Comparison of ENCODE assay signal across 8 cellular contexts in genomic region chr5:139648205-139649081, GRCh38. TPM values are rescaled to one million over a fixed set of nuclear protein-coding genes. Genes with fewer than 3 reads are reported as not detected.
DNase-seq lines count a peak whose midpoint lies in the region; ATAC-seq and TF ChIP-seq lines count a peak whose summit lies in the region.

TSS of gene CXXC5 (plus strand) at chr5:139648349. CDS start at chr5:139680524, 32,175 bp downstream.

- peak within 1 kb of the TSS; percentile 87 to 98 (median 90) for H3K27ac ChIP-seq in tibial nerve

- H3K36me3 Mint-ChIP-seq in naive B cell = peaks cover 0 to 6% of the 10 kb centered on the region in 2 donors

- peak within 1 kb of the TSS; percentile 84 for H3K4me3 ChIP-seq in GM12865 (ENCODE audit: low read depth, low read length)
- peak within 1 kb of the TSS; percentile 84 for H3K4me3 ChIP-seq in fibroblast of the aortic adventitia (ENCODE audit: low read depth, low read length)
- H3K4me3 ChIP-seq in tibial nerve = peak within 1 kb of the TSS; percentile 66 to 92 (median 88)

- H3K27me3 Mint-ChIP-seq in naive B cell = no peaks in the 10 kb centered on the region

- H3K4me1 Mint-ChIP-seq in naive B cell = peaks cover 53 to 70% (median 69%) of the 10 kb centered on the region in 3 donors

- peaks cover under 1 to 60% (median 43%) of the 10 kb centered on the region in 4 donors for H3K4me1 ChIP-seq in tibial nerve

- no peaks in the 10 kb centered on the region for H3K9me3 Mint-ChIP-seq in naive B cell

- peak within 1 kb of the TSS in 5 of 6 donors; percentile 69 to 99 (median 88) for H3K27ac Mint-ChIP-seq in naive B cell

- peak; percentile 48 to 61 for TF ChIP-seq POLR2A in tibial nerve (IDR thresholded peaks at IDR 0.05)

- H3K36me3 ChIP-seq in tibial nerve = no peaks in the 10 kb centered on the region

- ATAC-seq in HG03354 (IDR thresholded peaks at IDR 0.05; ENCODE audit: poor library complexity, severe bottlenecking, unreplicated experiment) = peak; percentile 30
- peak; percentile 48 to 50 for ATAC-seq in naive B cell (ENCODE audit: low read depth in 2 of 2)

- peak in 1 of 2 donors; percentile 88 for TF ChIP-seq EP300 in tibial nerve (IDR thresholded peaks at IDR 0.05)

- DNase-seq in 8988T (peak; percentile 90), GM12865 (ENCODE audit: low read depth) (peak; percentile 94), NOMO-1 treated with DMSO at 0.1 percent for 48 hours (lab: John Stamatoyannopoulos, UW; ENCODE audit: unreplicated experiment) (peak; percentile 74), fibroblast of the aortic adventitia (ENCODE audit: low read depth) (peak; percentile 87), naive B cell (peak; percentile 81), tibial nerve (ENCODE audit: low spot score in 2 of 2) (peak in 1 of 2 donors; percentile 64)
- peak; percentile 24 for DNase-seq in activated T-helper 9 cell treated with anti-CD3 and anti-CD28 coated beads, Interleukin-2, amount 50 U/mL, for 16 hours (ENCODE audit: low read depth)

- peak within 1 kb of the TSS; percentile 83 to 99 (median 98) for H3K4me3 Mint-ChIP-seq in naive B cell

- no peaks in the 10 kb centered on the region for H3K27me3 ChIP-seq in tibial nerve

- no peaks in the 10 kb centered on the region for H3K9me3 ChIP-seq in tibial nerve

- no peak for TF ChIP-seq CTCF in GM12865 (IDR thresholded peaks at IDR 0.05; ENCODE audit: insufficient read depth, low read depth, low read length, missing control alignments)
- no peak for TF ChIP-seq CTCF in fibroblast of the aortic adventitia (IDR thresholded peaks at IDR 0.05; ENCODE audit: insufficient read depth, low read length)
- TF ChIP-seq CTCF in tibial nerve (IDR thresholded peaks at IDR 0.05) = peak in 2 of 5 experiments; percentile 25 to 40

- 0 to 1% methylated on average over 9 to 56 of the region's 106 CpGs for WGBS in tibial nerve, 2 donors

RNA-seq across cellular contexts. Expression of gene CXXC5, which starts in this region (rescaled TPM):
- total RNA-seq in fibroblast of the aortic adventitia (ENCODE audit: low replicate concordance) (26.1 and 75.9 TPM in 2 replicates), tibial nerve (10 to 100 TPM; 45.0 to 80.4 (median 67.0) TPM)
- polyA plus RNA-seq in naive B cell (ENCODE audit: low read depth in 6 of 6) = 100 to 1,000 TPM; 351 to 547 (median 399) TPM
